Comparison of ENCODE assay signal across 27 cellular contexts in the genomic region with DNA sequence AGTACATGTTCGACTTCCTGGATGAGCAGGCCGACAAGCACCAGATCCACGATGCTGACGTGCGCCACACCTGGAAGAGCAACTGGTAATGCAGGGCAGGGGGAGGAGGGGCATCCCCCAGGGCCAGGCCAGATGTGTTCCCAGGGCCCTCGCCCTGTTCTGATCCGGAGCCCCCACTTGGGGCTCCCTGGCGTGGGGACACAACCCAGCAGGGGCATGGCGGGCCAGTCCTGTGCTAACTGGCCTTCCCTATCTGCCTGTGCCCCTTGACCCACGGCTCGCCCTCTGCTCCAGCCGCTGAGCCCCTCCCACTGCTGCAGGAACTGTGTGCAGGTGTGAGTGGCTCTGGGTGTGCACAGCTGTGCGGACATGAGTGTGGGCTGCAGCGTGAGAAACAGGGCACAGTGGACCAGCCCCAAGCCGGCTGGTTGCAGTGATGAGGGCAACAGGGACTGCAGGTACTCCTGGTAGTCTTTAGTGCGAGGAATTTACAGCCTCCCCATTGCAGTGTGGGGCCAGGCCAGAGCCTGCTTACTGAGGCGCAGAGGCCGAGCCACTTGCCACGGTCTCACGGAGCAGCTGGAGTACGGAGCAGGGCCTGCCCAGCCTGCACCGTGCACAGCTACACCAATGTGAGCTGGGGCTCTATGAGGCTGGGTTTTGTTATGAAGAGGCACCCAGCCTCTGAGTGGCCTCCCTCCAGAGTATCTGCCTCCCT.
"Had no signal": no experiment of that assay in that cellular context is flagged by ENCODE, and none has a peak within 500 bp of the region (broad histone marks: within the 10 kb centered on the region; RNA-seq: fewer than 3 reads in every experiment).

No MANE protein-coding gene starts in this region.

- H3K27me3 Mint-ChIP-seq: naive thymus-derived CD8-positive, alpha-beta T cell; stimulated activated naive CD8-positive, alpha-beta T cell treated with anti-CD3 and anti-CD28 coated beads, Interleukin-15, Interleukin-2, amounts not matched to agents 100 ng/mL and 50 ng/mL, for 24 hours; type B pancreatic cell had no signal

- H3K9me3 Mint-ChIP-seq: naive thymus-derived CD8-positive, alpha-beta T cell; nephron; neural crest cell; stimulated activated effector memory CD8-positive, alpha-beta T cell treated with anti-CD3 and anti-CD28 coated beads, Interleukin-12 subunit alpha, Interleukin-12 subunit beta, amount 100 ng/mL, for 72 hours; stimulated activated naive CD8-positive, alpha-beta T cell treated with anti-CD3 and anti-CD28 coated beads, Interleukin-15, Interleukin-2, amounts not matched to agents 100 ng/mL and 50 ng/mL, for 24 hours; type B pancreatic cell had no signal

- H3K9me3 ChIP-seq: heart right ventricle, left lung, lower lobe of right lung, neutrophil, psoas muscle, spleen, suprapubic skin, thoracic aorta, tibial nerve, uterus had no signal

- H3K4me1 Mint-ChIP-seq: stimulated activated effector memory CD8-positive, alpha-beta T cell treated with anti-CD3 and anti-CD28 coated beads, Interleukin-12 subunit alpha, Interleukin-12 subunit beta, amount 100 ng/mL, for 72 hours had no signal

- H3K36me3 ChIP-seq: neutrophil, uterus had no signal

- H3K4me3 Mint-ChIP-seq: naive thymus-derived CD8-positive, alpha-beta T cell; nephron; neural crest cell; stimulated activated effector memory CD8-positive, alpha-beta T cell treated with anti-CD3 and anti-CD28 coated beads, Interleukin-12 subunit alpha, Interleukin-12 subunit beta, amount 100 ng/mL, for 72 hours; stimulated activated naive CD8-positive, alpha-beta T cell treated with anti-CD3 and anti-CD28 coated beads, Interleukin-15, Interleukin-2, amounts not matched to agents 100 ng/mL and 50 ng/mL, for 24 hours; type B pancreatic cell had no signal

- H3K27ac ChIP-seq: heart right ventricle, hepatocyte, left lung, lower lobe of right lung, neutrophil, parathyroid adenoma, psoas muscle, skin epidermis, spleen, suprapubic skin, thoracic aorta, tibial nerve, uterus had no signal

- H3K4me1 ChIP-seq: psoas muscle, uterus had no signal

- H3K27ac Mint-ChIP-seq: naive thymus-derived CD8-positive, alpha-beta T cell; nephron; stimulated activated effector memory CD8-positive, alpha-beta T cell treated with anti-CD3 and anti-CD28 coated beads, Interleukin-12 subunit alpha, Interleukin-12 subunit beta, amount 100 ng/mL, for 72 hours; stimulated activated naive CD8-positive, alpha-beta T cell treated with anti-CD3 and anti-CD28 coated beads, Interleukin-15, Interleukin-2, amounts not matched to agents 100 ng/mL and 50 ng/mL, for 24 hours; type B pancreatic cell had no signal

- H2AFZ ChIP-seq: hepatocyte, parathyroid adenoma had no signal

- H3K4me3 ChIP-seq: heart right ventricle, hepatocyte, left lung, lower lobe of right lung, psoas muscle, skin epidermis, spleen, suprapubic skin, thoracic aorta, tibial nerve, uterus had no signal

- DNase-seq: left colon; lower lobe of right lung; mammary epithelial cell; mesenchymal stem cell; naive thymus-derived CD8-positive, alpha-beta T cell; occipital lobe; psoas muscle; spleen; stimulated activated CD4-positive, alpha-beta T cell treated with anti-CD3 and anti-CD28 coated beads, Interleukin-4, amount 100 ng/mL, for 24 hours; stimulated activated naive CD4-positive, alpha-beta T cell; uterus had no signal

- H3K9ac ChIP-seq: parathyroid adenoma had no signal

- H3K27me3 ChIP-seq: heart right ventricle, hepatocyte, left lung, neutrophil, spleen, suprapubic skin, tibial nerve, uterus had no signal

- FAIRE-seq: keratinocyte had no signal

- ATAC-seq: heart right ventricle; left colon; left lung; lower lobe of right lung; naive thymus-derived CD8-positive, alpha-beta T cell; psoas muscle; sciatic nerve; stimulated activated effector memory CD8-positive, alpha-beta T cell treated with anti-CD3 and anti-CD28 coated beads, Interleukin-12 subunit alpha, Interleukin-12 subunit beta, amount 100 ng/mL, for 72 hours had no signal

- H3K79me2 ChIP-seq: hepatocyte, parathyroid adenoma had no signal

- H3K4me2 ChIP-seq: hepatocyte had no signal

- H3K36me3 Mint-ChIP-seq: stimulated activated effector memory CD8-positive, alpha-beta T cell treated with anti-CD3 and anti-CD28 coated beads, Interleukin-12 subunit alpha, Interleukin-12 subunit beta, amount 100 ng/mL, for 72 hours; type B pancreatic cell had no signal
